Comparison of ENCODE assay signal across 8 cellular contexts in the genomic region with DNA sequence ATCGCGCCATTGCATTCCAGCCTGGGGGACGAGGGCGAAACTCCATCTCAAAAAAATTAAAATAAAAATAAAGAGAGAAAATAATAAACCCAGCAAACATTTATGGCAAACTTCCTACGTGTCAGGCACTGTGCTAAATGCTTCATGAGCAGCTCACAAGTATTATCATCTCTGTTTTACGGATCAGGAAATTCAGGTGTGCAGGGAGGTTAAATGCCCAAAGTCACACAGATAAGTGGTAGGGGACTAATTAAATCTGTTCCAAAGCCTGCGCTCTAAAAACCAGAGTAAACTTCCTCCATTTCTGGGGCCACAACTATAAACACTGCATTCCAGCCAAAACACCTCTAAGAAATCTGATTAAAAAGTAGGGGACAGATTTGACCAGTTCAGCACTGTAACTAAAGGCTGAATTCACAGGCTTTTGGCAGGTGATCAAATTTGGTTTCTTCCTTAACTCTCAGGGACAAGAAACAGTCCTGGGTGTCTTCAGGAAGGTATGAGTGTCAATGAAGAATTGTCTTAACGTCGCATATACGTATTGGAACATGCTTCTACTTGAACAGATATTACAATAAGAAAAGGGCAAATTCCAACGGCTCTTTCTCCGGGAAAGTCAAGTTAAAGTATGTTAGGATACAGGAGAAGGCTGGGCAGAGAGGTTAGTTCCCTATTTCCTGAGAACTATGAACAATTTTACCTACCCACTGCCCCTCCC. TPM values are rescaled to one million over a fixed set of nuclear protein-coding genes. Genes with fewer than 3 reads are reported as not detected.
A peak's percentile ranks its signal among the peaks of the same experiment; 100 is the strongest.
DNase-seq lines count a peak whose midpoint lies in the region; ATAC-seq lines count a peak whose summit lies in the region.

No MANE protein-coding gene starts in this region.

- peaks cover 10% of the 10 kb centered on the region for H3K36me3 Mint-ChIP-seq in stimulated activated naive CD8-positive, alpha-beta T cell treated with anti-CD3 and anti-CD28 coated beads, Interleukin-15, Interleukin-2, amounts not matched to agents 100 ng/mL and 50 ng/mL, for 24 hours (ENCODE audit: low read depth)

- H3K9me3 Mint-ChIP-seq in stimulated activated naive CD8-positive, alpha-beta T cell treated with anti-CD3 and anti-CD28 coated beads, Interleukin-15, Interleukin-2, amounts not matched to agents 100 ng/mL and 50 ng/mL, for 24 hours, result no peaks in the 10 kb centered on the region

- no peaks in the 10 kb centered on the region for H3K27me3 ChIP-seq in ectodermal cell (ENCODE audit: control insufficient read depth, insufficient read depth, low read length, poor library complexity, severe bottlenecking)
- H3K27me3 ChIP-seq in muscle layer of colon (ENCODE audit: control insufficient read depth in 1 of 2, insufficient read depth in 2 of 2, low read length in 2 of 2), result no peaks in the 10 kb centered on the region

- peak overlapping the region; percentile 95 for H3K27ac Mint-ChIP-seq in stimulated activated naive CD8-positive, alpha-beta T cell treated with anti-CD3 and anti-CD28 coated beads, Interleukin-15, Interleukin-2, amounts not matched to agents 100 ng/mL and 50 ng/mL, for 24 hours

- H3K36me3 ChIP-seq in ectodermal cell (ENCODE audit: control insufficient read depth, insufficient read depth, low read length) (no peaks in the 10 kb centered on the region), muscle layer of colon (ENCODE audit: insufficient read depth, low read length) (peaks cover 2% of the 10 kb centered on the region)

- ATAC-seq in stimulated activated naive CD8-positive, alpha-beta T cell treated with anti-CD3 and anti-CD28 coated beads, Interleukin-15, Interleukin-2, amounts not matched to agents 100 U/mL and 50 U/mL, for 24 hours, result no peak
- no peak for ATAC-seq in GM19467 (IDR thresholded peaks at IDR 0.05; ENCODE audit: unreplicated experiment)
- ATAC-seq in HG03159 (IDR thresholded peaks at IDR 0.05; ENCODE audit: unreplicated experiment), result no peak

- peak overlapping the region; percentile 77 for H3K9ac ChIP-seq in muscle layer of colon (ENCODE audit: low read length)

- H3K4me1 ChIP-seq in ectodermal cell (ENCODE audit: control insufficient read depth, insufficient read depth, low read length) (peaks cover 3% of the 10 kb centered on the region), muscle layer of colon (ENCODE audit: insufficient read depth, low read length) (peaks cover 8% of the 10 kb centered on the region)

- H3K27me3 Mint-ChIP-seq in stimulated activated naive CD8-positive, alpha-beta T cell treated with anti-CD3 and anti-CD28 coated beads, Interleukin-15, Interleukin-2, amounts not matched to agents 100 ng/mL and 50 ng/mL, for 24 hours, result no peaks in the 10 kb centered on the region

- 41 to 53% methylated on average over 8 to 12 of the region's 12 CpGs for WGBS in ectodermal cell, 2 experiments

- peak overlapping the region; percentile 86 for H3K4me3 Mint-ChIP-seq in stimulated activated naive CD8-positive, alpha-beta T cell treated with anti-CD3 and anti-CD28 coated beads, Interleukin-15, Interleukin-2, amounts not matched to agents 100 ng/mL and 50 ng/mL, for 24 hours

- H3K9me3 ChIP-seq in ectodermal cell (ENCODE audit: control insufficient read depth, low read length) (no peaks in the 10 kb centered on the region), muscle layer of colon (ENCODE audit: low read length) (no peaks in the 10 kb centered on the region)

- DNase-seq in stimulated activated naive CD8-positive, alpha-beta T cell treated with anti-CD3 and anti-CD28 coated beads, Interleukin-15, Interleukin-2, amounts not matched to agents 100 U/mL and 50 U/mL, for 24 hours, result no peak
- peak; percentile 73 for DNase-seq in OCI-M1 (lab: John Stamatoyannopoulos, UW)
- no peak for DNase-seq in middle frontal gyrus (ENCODE audit: extremely low spot score, low spot score)

- H3K27ac ChIP-seq in ectodermal cell (ENCODE audit: insufficient read depth, low read depth, low read length, poor library complexity, severe bottlenecking), result no peak overlapping the region
- H3K27ac ChIP-seq in muscle layer of colon (ENCODE audit: low read depth, low read length), result peak overlapping the region; percentile 94

- peaks cover 25% of the 10 kb centered on the region for H3K4me1 Mint-ChIP-seq in stimulated activated naive CD8-positive, alpha-beta T cell treated with anti-CD3 and anti-CD28 coated beads, Interleukin-15, Interleukin-2, amounts not matched to agents 100 ng/mL and 50 ng/mL, for 24 hours (ENCODE audit: low read depth)

- H3K4me3 ChIP-seq in ectodermal cell (ENCODE audit: insufficient read depth, low read depth, low read length), result peak overlapping the region; percentile 77
- peak overlapping the region; percentile 65 to 81 for H3K4me3 ChIP-seq in muscle layer of colon (ENCODE audit: low read depth in 1 of 2, low read length in 2 of 2)

RNA-seq across cellular contexts. Expression of gene STRADA, which starts 1.0 kb away (rescaled TPM):
- polyA plus RNA-seq in ectodermal cell (2013, experiment 1 of 4), result 63.2 TPM
- polyA plus RNA-seq in ectodermal cell (2013, experiment 2 of 4), result 67.3 TPM
- polyA plus RNA-seq in ectodermal cell (2013, experiment 3 of 4), result 47.6 TPM
- polyA plus RNA-seq in ectodermal cell (2013, experiment 4 of 4), result 54.7 TPM

RNA-seq across cellular contexts. Expression of gene CCDC47, which starts 32.8 kb away (rescaled TPM):
- polyA plus RNA-seq in ectodermal cell (2013, experiment 1 of 4), result 77.2 TPM
- 83.5 TPM for polyA plus RNA-seq in ectodermal cell (2013, experiment 2 of 4)
- 62.4 TPM for polyA plus RNA-seq in ectodermal cell (2013, experiment 3 of 4)
- polyA plus RNA-seq in ectodermal cell (2013, experiment 4 of 4), result 65.2 TPM

RNA-seq across cellular contexts. Expression of gene DDX42, which starts 33.3 kb away (rescaled TPM):
- polyA plus RNA-seq in ectodermal cell (2013, experiment 1 of 4), result 129 TPM
- 157 TPM for polyA plus RNA-seq in ectodermal cell (2013, experiment 2 of 4)
- 87.2 TPM for polyA plus RNA-seq in ectodermal cell (2013, experiment 3 of 4)
- polyA plus RNA-seq in ectodermal cell (2013, experiment 4 of 4), result 105 TPM

RNA-seq across cellular contexts. Expression of gene LIMD2, which starts 40.7 kb away (rescaled TPM):
- polyA plus RNA-seq in ectodermal cell (2013, experiment 1 of 4), result 48.0 TPM
- polyA plus RNA-seq in ectodermal cell (2013, experiment 2 of 4), result 40.7 TPM
- polyA plus RNA-seq in ectodermal cell (2013, experiment 3 of 4), result 43.0 TPM
- 47.9 TPM for polyA plus RNA-seq in ectodermal cell (2013, experiment 4 of 4)
